Comparison of ENCODE assay signal across 17 cellular contexts in genomic region chr2:160401895-160402294, GRCh38.
DNase-seq lines count a peak whose midpoint lies in the region; ATAC-seq and TF ChIP-seq lines count a peak whose summit lies in the region.
"Had no signal": no experiment of that assay in that cellular context is flagged by ENCODE, and none has a peak within 500 bp of the region (broad histone marks: within the 10 kb centered on the region; RNA-seq: fewer than 3 reads in every experiment).

No MANE protein-coding gene starts in this region.

- H3K4me1 Mint-ChIP-seq in CD4-positive, alpha-beta T cell (ENCODE audit: low read depth), result peaks cover 63% of the 10 kb centered on the region
- H3K4me1 Mint-ChIP-seq in GM23338, result peaks cover 41% of the 10 kb centered on the region
- peaks cover 46% of the 10 kb centered on the region for H3K4me1 Mint-ChIP-seq in activated T-helper 17 cell treated with anti-CD3 and anti-CD28 coated beads, Interleukin-2, amount 50 U/mL, for 72 hours
- H3K4me1 Mint-ChIP-seq in natural killer cell treated with Interleukin-12 subunit alpha and Interleukin-12 subunit beta and Interleukin-15 and Interleukin-18, amount 100 ng/mL, for 72 hours (ENCODE audit: low read depth in 2 of 2), result peaks cover 44 to 60% of the 10 kb centered on the region in 2 donors

- H3K27me3 Mint-ChIP-seq in CD4-positive, alpha-beta T cell, result no peaks in the 10 kb centered on the region
- H3K27me3 Mint-ChIP-seq in GM23338 (ENCODE audit: insufficient read depth, low read depth, poor library complexity), result peaks cover 23% of the 10 kb centered on the region
- no peaks in the 10 kb centered on the region for H3K27me3 Mint-ChIP-seq in activated T-helper 17 cell treated with anti-CD3 and anti-CD28 coated beads, Interleukin-2, amount 50 U/mL, for 72 hours
- H3K27me3 Mint-ChIP-seq in natural killer cell treated with Interleukin-12 subunit alpha and Interleukin-12 subunit beta and Interleukin-15 and Interleukin-18, amount 100 ng/mL, for 72 hours, result no peaks in the 10 kb centered on the region

- CTCF ChIA-PET in CD4-positive, alpha-beta T cell (lab: Charles Lee), result no interaction called here

- H2AFZ ChIP-seq in GM23338, result no peak overlapping the region

- POLR2A ChIA-PET in CD4-positive, alpha-beta T cell (lab: Charles Lee), result interaction anchor here (1.2 kb wide), 1 partner anchor 8 kb away, joined by 3 read pairs; no protein-coding TSS in a partner anchor

- no peak overlapping the region for H3K4me3 ChIP-seq in GM23338
- H3K4me3 ChIP-seq: vagina had no signal

- peak overlapping the region; percentile 90 for H3K27ac Mint-ChIP-seq in CD4-positive, alpha-beta T cell
- H3K27ac Mint-ChIP-seq in GM23338, result no peak overlapping the region
- no peak overlapping the region for H3K27ac Mint-ChIP-seq in activated T-helper 17 cell treated with anti-CD3 and anti-CD28 coated beads, Interleukin-2, amount 50 U/mL, for 72 hours
- H3K27ac Mint-ChIP-seq in natural killer cell treated with Interleukin-12 subunit alpha and Interleukin-12 subunit beta and Interleukin-15 and Interleukin-18, amount 100 ng/mL, for 72 hours, result peak overlapping the region; percentile 92 to 95

- H3K79me2 ChIP-seq in GM23338 (replicated peaks; ENCODE audit: insufficient read depth), result peaks cover 86% of the 10 kb centered on the region

- H4K20me1 ChIP-seq in GM23338 (replicated peaks; ENCODE audit: insufficient read depth), result peaks cover 26% of the 10 kb centered on the region

- H3K9me3 Mint-ChIP-seq in CD4-positive, alpha-beta T cell, result no peaks in the 10 kb centered on the region
- H3K9me3 Mint-ChIP-seq in GM23338, result no peaks in the 10 kb centered on the region; the same call in 2 of the 3 replicates
- H3K9me3 Mint-ChIP-seq in activated T-helper 17 cell treated with anti-CD3 and anti-CD28 coated beads, Interleukin-2, amount 50 U/mL, for 72 hours, result no peaks in the 10 kb centered on the region
- H3K9me3 Mint-ChIP-seq in natural killer cell treated with Interleukin-12 subunit alpha and Interleukin-12 subunit beta and Interleukin-15 and Interleukin-18, amount 100 ng/mL, for 72 hours, result no peaks in the 10 kb centered on the region
- H3K9me3 Mint-ChIP-seq: activated T-cell treated with anti-CD3 and anti-CD28 coated beads, Interleukin-2, amount 50 U/mL, for 4 hours had no signal

- no peak overlapping the region for H3K27ac ChIP-seq in CD4-positive, alpha-beta T cell (ENCODE audit: low read depth, low read length)
- H3K27ac ChIP-seq in GM23338 (ENCODE audit: low read depth), result no peak overlapping the region
- H3K27ac ChIP-seq: brain microvascular endothelial cell, vagina had no signal

- H3K27me3 ChIP-seq in CD4-positive, alpha-beta T cell (ENCODE audit: control insufficient read depth, insufficient read depth, low read length), result no peaks in the 10 kb centered on the region
- H3K27me3 ChIP-seq in GM23338 (ENCODE audit: insufficient read depth), result peaks cover 44% of the 10 kb centered on the region
- H3K27me3 ChIP-seq: brain microvascular endothelial cell, vagina had no signal

- H3K9me3 ChIP-seq in CD4-positive, alpha-beta T cell (ENCODE audit: control insufficient read depth, low read length), result no peaks in the 10 kb centered on the region
- H3K9me3 ChIP-seq: vagina had no signal

- peak overlapping the region; percentile 48 for H3K4me2 ChIP-seq in GM23338

- ATAC-seq in CD4-positive, alpha-beta T cell (ENCODE audit: poor library complexity), result no peak
- ATAC-seq in GM23338 (peak; percentile 7; the same call in 2 of the 3 replicates), HG03439 (IDR thresholded peaks at IDR 0.05; ENCODE audit: unreplicated experiment) (no peak), Right ventricle myocardium inferior (no peak)
- ATAC-seq in activated T-helper 17 cell treated with anti-CD3 and anti-CD28 coated beads, Interleukin-2, amount 50 U/mL, for 72 hours (replicated peaks), result no peak
- no peak for ATAC-seq in natural killer cell treated with Interleukin-12 subunit alpha and Interleukin-12 subunit beta and Interleukin-15 and Interleukin-18, amount 100 ng/mL, for 72 hours
- ATAC-seq: activated T-cell treated with anti-CD3 and anti-CD28 coated beads, Interleukin-2, amount 50 U/mL, for 4 hours had no signal

- TF ChIP-seq CTCF in CD4-positive, alpha-beta T cell (IDR thresholded peaks at IDR 0.05), result no peak
- TF ChIP-seq CTCF in GM23338 (conservative IDR thresholded peaks at IDR 0.05; ENCODE audit: low read depth in 2 of 2), result no peak

- H3K36me3 ChIP-seq in GM23338 (ENCODE audit: insufficient read depth), result no peaks in the 10 kb centered on the region
- H3K36me3 ChIP-seq: brain microvascular endothelial cell, vagina had no signal

- H3K9me2 ChIP-seq in GM23338 (ENCODE audit: insufficient read depth), result no peaks in the 10 kb centered on the region

- no peak for DNase-seq in CD4-positive, alpha-beta T cell
- DNase-seq in GM23338 (ENCODE audit: low spot score), result peak; percentile 22
- DNase-seq in natural killer cell treated with Interleukin-12 subunit alpha and Interleukin-12 subunit beta and Interleukin-15 and Interleukin-18, amount 100 ng/mL, for 72 hours (ENCODE audit: low spot score), result no peak
- no peak for DNase-seq in NCI-H446 treated with DMSO at 0.1 percent for 48 hours (lab: John Stamatoyannopoulos, UW)
- no peak for DNase-seq in GF-D8 (lab: John Stamatoyannopoulos, UW)
- DNase-seq in Right ventricle myocardium inferior (ENCODE audit: missing footprints), result no peak
- DNase-seq: activated T-cell treated with anti-CD3 and anti-CD28 coated beads, Interleukin-2, amount 50 U/mL, for 4 hours; brain microvascular endothelial cell; C1 segment of cervical spinal cord; effector memory CD4-positive, alpha-beta T cell; EL; foreskin melanocyte; NCI-H1048; NCI-H2227 treated with DMSO at 0.1 percent for 48 hours had no signal

- 0 out of 2 replicates have a peak, but pooled peaks cover 3% of the 10 kb centered on the region for H3F3A ChIP-seq in GM23338 (replicated peaks; ENCODE audit: low read depth)

- H3K36me3 Mint-ChIP-seq in CD4-positive, alpha-beta T cell (ENCODE audit: low read depth), result peaks cover 23% of the 10 kb centered on the region
- H3K36me3 Mint-ChIP-seq in GM23338 (ENCODE audit: low read depth), result no peaks in the 10 kb centered on the region
- peaks cover 11% of the 10 kb centered on the region for H3K36me3 Mint-ChIP-seq in activated T-helper 17 cell treated with anti-CD3 and anti-CD28 coated beads, Interleukin-2, amount 50 U/mL, for 72 hours (ENCODE audit: low read depth)
- no peaks in the 10 kb centered on the region for H3K36me3 Mint-ChIP-seq in natural killer cell treated with Interleukin-12 subunit alpha and Interleukin-12 subunit beta and Interleukin-15 and Interleukin-18, amount 100 ng/mL, for 72 hours

- intact Hi-C loops in CD4-positive, alpha-beta T cell (cut with DNase I, micrococcal nuclease), result loop anchor here in 1 of 2 experiments (10.0 kb wide), 1 partner anchor 843 kb away; no protein-coding TSS in a partner anchor
- intact Hi-C loops in Right ventricle myocardium inferior (cut with DNase I), result no loop called here

- peaks cover 79% of the 10 kb centered on the region for H3K4me1 ChIP-seq in GM23338 (ENCODE audit: insufficient read depth)

- H3K4me3 Mint-ChIP-seq in CD4-positive, alpha-beta T cell, result peak overlapping the region; percentile 52
- no peak overlapping the region for H3K4me3 Mint-ChIP-seq in GM23338
- H3K4me3 Mint-ChIP-seq in activated T-helper 17 cell treated with anti-CD3 and anti-CD28 coated beads, Interleukin-2, amount 50 U/mL, for 72 hours, result peak overlapping the region; percentile 97
- peak overlapping the region; percentile 96 for H3K4me3 Mint-ChIP-seq in natural killer cell treated with Interleukin-12 subunit alpha and Interleukin-12 subunit beta and Interleukin-15 and Interleukin-18, amount 100 ng/mL, for 72 hours
- H3K4me3 Mint-ChIP-seq: activated T-cell treated with anti-CD3 and anti-CD28 coated beads, Interleukin-2, amount 50 U/mL, for 4 hours had no signal

TF ChIP-seq in GM23338, 12 proteins besides CTCF, POLR2A, EP300 and RAD21 (continues in another document):
- TF ChIP-seq JUNB (IDR thresholded peaks at IDR 0.05; ENCODE audit: unreplicated experiment) (no peak), ZNF331 (CRISPR knock-in tag; IDR thresholded peaks at IDR 0.05; ENCODE audit: low read depth) (no peak), ETS1 (IDR thresholded peaks at IDR 0.05) (no peak), CREB1 (CRISPR knock-in tag; IDR thresholded peaks at IDR 0.05; ENCODE audit: low read depth) (no peak), EZH2 (IDR thresholded peaks at IDR 0.05; ENCODE audit: low read depth, unreplicated experiment) (no peak)
- TF ChIP-seq, protein P1, sequence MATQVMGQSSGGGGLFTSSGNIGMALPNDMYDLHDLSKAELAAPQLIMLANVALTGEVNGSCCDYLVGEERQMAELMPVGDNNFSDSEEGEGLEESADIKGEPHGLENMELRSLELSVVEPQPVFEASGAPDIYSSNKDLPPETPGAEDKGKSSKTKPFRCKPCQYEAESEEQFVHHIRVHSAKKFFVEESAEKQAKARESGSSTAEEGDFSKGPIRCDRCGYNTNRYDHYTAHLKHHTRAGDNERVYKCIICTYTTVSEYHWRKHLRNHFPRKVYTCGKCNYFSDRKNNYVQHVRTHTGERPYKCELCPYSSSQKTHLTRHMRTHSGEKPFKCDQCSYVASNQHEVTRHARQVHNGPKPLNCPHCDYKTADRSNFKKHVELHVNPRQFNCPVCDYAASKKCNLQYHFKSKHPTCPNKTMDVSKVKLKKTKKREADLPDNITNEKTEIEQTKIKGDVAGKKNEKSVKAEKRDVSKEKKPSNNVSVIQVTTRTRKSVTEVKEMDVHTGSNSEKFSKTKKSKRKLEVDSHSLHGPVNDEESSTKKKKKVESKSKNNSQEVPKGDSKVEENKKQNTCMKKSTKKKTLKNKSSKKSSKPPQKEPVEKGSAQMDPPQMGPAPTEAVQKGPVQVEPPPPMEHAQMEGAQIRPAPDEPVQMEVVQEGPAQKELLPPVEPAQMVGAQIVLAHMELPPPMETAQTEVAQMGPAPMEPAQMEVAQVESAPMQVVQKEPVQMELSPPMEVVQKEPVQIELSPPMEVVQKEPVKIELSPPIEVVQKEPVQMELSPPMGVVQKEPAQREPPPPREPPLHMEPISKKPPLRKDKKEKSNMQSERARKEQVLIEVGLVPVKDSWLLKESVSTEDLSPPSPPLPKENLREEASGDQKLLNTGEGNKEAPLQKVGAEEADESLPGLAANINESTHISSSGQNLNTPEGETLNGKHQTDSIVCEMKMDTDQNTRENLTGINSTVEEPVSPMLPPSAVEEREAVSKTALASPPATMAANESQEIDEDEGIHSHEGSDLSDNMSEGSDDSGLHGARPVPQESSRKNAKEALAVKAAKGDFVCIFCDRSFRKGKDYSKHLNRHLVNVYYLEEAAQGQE (IDR thresholded peaks at IDR 0.05; ENCODE audit: unreplicated experiment), result no peak

Comparison
In these comparisons a context has a peak if more than half of its experiments do, and no peak if none do; other contexts are left out.
1. H3K27ac Mint-ChIP-seq: peak in CD4-positive, alpha-beta T cell (single experiment) and natural killer cell treated with Interleukin-12 subunit alpha and Interleukin-12 subunit beta and Interleukin-15 and Interleukin-18, amount 100 ng/mL, for 72 hours (2 of 2); none in GM23338 (single experiment) and activated T-helper 17 cell treated with anti-CD3 and anti-CD28 coated beads, Interleukin-2, amount 50 U/mL, for 72 hours (single experiment).